ENCODE assay signal across 9 cellular contexts in the genomic region with DNA sequence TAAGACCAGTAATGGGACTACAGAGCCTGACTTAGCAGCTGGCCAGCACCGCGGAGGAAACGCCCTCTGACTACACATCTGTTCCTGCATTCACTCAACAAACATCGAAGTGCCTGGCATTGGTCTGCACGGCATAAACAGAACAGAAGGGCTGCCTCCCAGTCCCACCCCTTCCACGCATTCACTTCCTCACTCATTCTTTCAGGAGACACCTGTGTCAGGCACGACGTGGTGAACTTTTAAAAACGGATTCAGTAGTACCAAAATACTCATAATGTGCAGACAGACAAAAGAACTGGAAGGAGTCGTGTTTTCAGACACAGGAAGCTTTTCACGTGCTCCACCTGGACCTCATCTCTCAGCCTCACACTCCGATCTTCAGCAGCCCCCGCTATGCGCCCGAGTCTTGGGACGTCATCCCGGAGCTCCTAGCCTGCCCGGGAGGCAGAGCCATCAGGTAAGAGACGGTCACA.
DNase-seq lines count a peak whose midpoint lies in the region; ATAC-seq, FAIRE-seq and TF ChIP-seq lines count a peak whose summit lies in the region.
"Had no signal": no experiment of that assay in that cellular context is flagged by ENCODE, and none has a peak within 500 bp of the region (broad histone marks: within the 10 kb centered on the region; RNA-seq: fewer than 3 reads in every experiment).

No MANE protein-coding gene starts in this region.

- peak; percentile 58 for DNase-seq in naive B cell
- no peak for DNase-seq in RCC 7860 (ENCODE audit: low spot score)
- no peak for DNase-seq in NCI-H748 (lab: John Stamatoyannopoulos, UW; ENCODE audit: unreplicated experiment)
- DNase-seq in activated CD8-positive, alpha-beta memory T cell treated with anti-CD3 and anti-CD28 coated beads, Interleukin-2, amount 50 U/mL, for 48 hours, result no peak

- peak overlapping the region; percentile 87 for H3K4me2 ChIP-seq in BLaER1

- H3K9ac ChIP-seq in BLaER1, result peak overlapping the region; percentile 31

- H3K36me3 Mint-ChIP-seq in activated naive CD8-positive, alpha-beta T cell, result peaks cover 6% of the 10 kb centered on the region
- no peaks in the 10 kb centered on the region for H3K36me3 Mint-ChIP-seq in naive B cell

- ATAC-seq in HG03159 (IDR thresholded peaks at IDR 0.05; ENCODE audit: unreplicated experiment) (peak; percentile 80), naive B cell (ENCODE audit: low read depth in 2 of 2) (peak; percentile 63 to 70)

- peaks cover 70% of the 10 kb centered on the region for H3K4me1 ChIP-seq in BLaER1

- peak overlapping the region; percentile 18 for H3K27ac Mint-ChIP-seq in activated naive CD8-positive, alpha-beta T cell
- H3K27ac Mint-ChIP-seq in naive B cell, result peak overlapping the region; percentile 64 to 93 (median 80)

- peak overlapping the region; percentile 86 for H3K4me3 Mint-ChIP-seq in activated naive CD8-positive, alpha-beta T cell
- H3K4me3 Mint-ChIP-seq in naive B cell, result peak overlapping the region; percentile 75 to 93 (median 88)
- H3K4me3 Mint-ChIP-seq: brain had no signal

- H3K27ac ChIP-seq in BLaER1, result peak overlapping the region; percentile 81

- peak overlapping the region; percentile 50 for H3K4me3 ChIP-seq in BLaER1

- H3K9me3 Mint-ChIP-seq in activated naive CD8-positive, alpha-beta T cell (ENCODE audit: low read depth), result no peaks in the 10 kb centered on the region
- H3K9me3 Mint-ChIP-seq in naive B cell, result no peaks in the 10 kb centered on the region

- H3K27me3 Mint-ChIP-seq in activated naive CD8-positive, alpha-beta T cell, result no peaks in the 10 kb centered on the region
- no peaks in the 10 kb centered on the region for H3K27me3 Mint-ChIP-seq in naive B cell
- H3K27me3 Mint-ChIP-seq: brain had no signal

- peaks cover 32% of the 10 kb centered on the region for H3K4me1 Mint-ChIP-seq in activated naive CD8-positive, alpha-beta T cell (ENCODE audit: low read depth)
- H3K4me1 Mint-ChIP-seq in naive B cell, result peaks cover 54 to 68% (median 54%) of the 10 kb centered on the region in 3 donors

- no peaks in the 10 kb centered on the region for H3K36me3 ChIP-seq in BLaER1

- TF ChIP-seq POLR2A in GM19193 (IDR thresholded peaks at IDR 0.05; ENCODE audit: extremely low read depth, insufficient read depth, insufficient read length), result peak; percentile 57

- H4K20me1 ChIP-seq in BLaER1, result no peaks in the 10 kb centered on the region

- H3K9me3 ChIP-seq in BLaER1, result no peaks in the 10 kb centered on the region

- no peak for FAIRE-seq in RCC 7860 (lab: Jason Lieb, UNC)

- H3K27me3 ChIP-seq in BLaER1, result no peaks in the 10 kb centered on the region
